In genomic region chr19:3364501-3364858, GRCh38 we compare ENCODE assay signal across 21 cellular contexts. TPM values are rescaled to one million over a fixed set of nuclear protein-coding genes. Genes with fewer than 3 reads are reported as not detected.
A peak's percentile ranks its signal among the peaks of the same experiment; 100 is the strongest.
DNase-seq lines count a peak whose midpoint lies in the region; ATAC-seq and TF ChIP-seq lines count a peak whose summit lies in the region.
"Had no signal": no experiment of that assay in that cellular context is flagged by ENCODE, and none has a peak within 500 bp of the region (broad histone marks: within the 10 kb centered on the region; RNA-seq: fewer than 3 reads in every experiment).

No MANE protein-coding gene starts in this region.

- intact Hi-C loops in CD4-positive, alpha-beta T cell (cut with DNase I, micrococcal nuclease): no loop called here
- intact Hi-C loops in ascending aorta (cut with DNase I): no loop called here
- intact Hi-C loops in thyroid gland (cut with DNase I): no loop called here

- no peak for TF ChIP-seq POLR2A in thyroid gland (IDR thresholded peaks at IDR 0.05)

- peak overlapping the region; percentile 37 for H3K27ac Mint-ChIP-seq in CD4-positive, alpha-beta T cell
- peak overlapping the region; percentile 37 to 83 (median 61) for H3K27ac Mint-ChIP-seq in nephron
- H3K27ac Mint-ChIP-seq: activated T-helper 2 cell treated with anti-CD3 and anti-CD28 coated beads, Interferon-gamma antibody, Interleukin-2, Interleukin-4, amounts not matched to agents 10 μg/mL and 5 μg/mL and 100 μg/mL, durations not matched to agents 14 hours and 24 hours and 36 hours; nephron progenitor cell had no signal

- 82 to 83% methylated on average over 4 of the region's 4 CpGs for WGBS in thyroid gland, 2 donors

- CTCF ChIA-PET in CD4-positive, alpha-beta T cell (lab: Charles Lee): interaction anchor here (1.3 kb wide), 1 partner anchor 65 kb away, joined by 4 read pairs; no protein-coding TSS in a partner anchor

- TF ChIP-seq CTCF in CD4-positive, alpha-beta T cell (IDR thresholded peaks at IDR 0.05): no peak
- no peak for TF ChIP-seq CTCF in ascending aorta (IDR thresholded peaks at IDR 0.05)
- no peak for TF ChIP-seq CTCF in nephron (IDR thresholded peaks at IDR 0.05; ENCODE audit: unreplicated experiment in 3 of 3)
- TF ChIP-seq CTCF in thyroid gland (IDR thresholded peaks at IDR 0.05): no peak

- H3K36me3 ChIP-seq in ascending aorta (no peaks in the 10 kb centered on the region), thyroid gland (no peaks in the 10 kb centered on the region)
- H3K36me3 ChIP-seq: colonic mucosa, HAP-1 had no signal

- H3K9me3 Mint-ChIP-seq in CD4-positive, alpha-beta T cell: no peaks in the 10 kb centered on the region
- H3K9me3 Mint-ChIP-seq in nephron: no peaks in the 10 kb centered on the region
- H3K9me3 Mint-ChIP-seq: activated T-helper 2 cell treated with anti-CD3 and anti-CD28 coated beads, Interferon-gamma antibody, Interleukin-2, Interleukin-4, amounts not matched to agents 10 μg/mL and 5 μg/mL and 100 μg/mL, durations not matched to agents 14 hours and 24 hours and 36 hours; nephron progenitor cell; stimulated activated effector memory CD8-positive, alpha-beta T cell treated with anti-CD3 and anti-CD28 coated beads, Interleukin-12 subunit alpha, Interleukin-12 subunit beta, amount 100 ng/mL, for 72 hours had no signal

- H3K4me3 Mint-ChIP-seq in CD4-positive, alpha-beta T cell: peak overlapping the region; percentile 27
- H3K4me3 Mint-ChIP-seq in nephron: peak overlapping the region; percentile 71 to 88 (median 78)

- peaks cover 57% of the 10 kb centered on the region for H3K4me1 Mint-ChIP-seq in CD4-positive, alpha-beta T cell (ENCODE audit: low read depth)
- H3K4me1 Mint-ChIP-seq in nephron: peaks cover 45% of the 10 kb centered on the region

- POLR2A ChIA-PET in CD4-positive, alpha-beta T cell (lab: Charles Lee): no interaction called here

- no peaks in the 10 kb centered on the region for H3K27me3 Mint-ChIP-seq in CD4-positive, alpha-beta T cell
- peaks cover 69% of the 10 kb centered on the region for H3K27me3 Mint-ChIP-seq in nephron (ENCODE audit: low read depth)

- no peaks in the 10 kb centered on the region for H3K9me3 ChIP-seq in CD4-positive, alpha-beta T cell (ENCODE audit: control insufficient read depth, low read length)
- H3K9me3 ChIP-seq in ascending aorta: no peaks in the 10 kb centered on the region
- no peaks in the 10 kb centered on the region for H3K9me3 ChIP-seq in thyroid gland
- H3K9me3 ChIP-seq: colonic mucosa, HAP-1 had no signal

- no peak for DNase-seq in CD4-positive, alpha-beta T cell
- DNase-seq in ascending aorta (ENCODE audit: low spot score in 2 of 2): no peak
- no peak for DNase-seq in thyroid gland
- DNase-seq in NCI-H345 treated with DMSO at 0.1 percent for 48 hours (lab: John Stamatoyannopoulos, UW; ENCODE audit: unreplicated experiment): no peak
- DNase-seq in islet precursor cell: no peak
- no peak for DNase-seq in NCI-H146 treated with DMSO at 0.1 percent for 48 hours (lab: John Stamatoyannopoulos, UW; ENCODE audit: unreplicated experiment)
- DNase-seq: activated CD8-positive, alpha-beta memory T cell treated with anti-CD3 and anti-CD28 coated beads, Interleukin-2, amount 50 U/mL, for 4 hours; CD4-positive, CD25-positive, alpha-beta regulatory T cell; colonic mucosa; head of caudate nucleus; midbrain; NCI-H146; NCI-H526; nephron progenitor cell; posterior cingulate gyrus; stimulated activated CD4-positive, alpha-beta T cell treated with anti-CD3 and anti-CD28 coated beads, Interleukin-1b, Interleukin-23, amount 100 ng/mL, for 48 hours; T-helper 9 cell had no signal

- H3K4me1 ChIP-seq in ascending aorta (peaks cover 14 to 27% of the 10 kb centered on the region in 2 donors), thyroid gland (peaks cover 32 to 40% of the 10 kb centered on the region in 2 donors)
- H3K4me1 ChIP-seq: colonic mucosa had no signal

- no peaks in the 10 kb centered on the region for H3K36me3 Mint-ChIP-seq in CD4-positive, alpha-beta T cell (ENCODE audit: low read depth)
- H3K36me3 Mint-ChIP-seq in nephron (ENCODE audit: low read depth): no peaks in the 10 kb centered on the region
- H3K36me3 Mint-ChIP-seq: CD4-positive, CD25-positive, alpha-beta regulatory T cell had no signal

- H3K27ac ChIP-seq in CD4-positive, alpha-beta T cell (ENCODE audit: low read depth, low read length): no peak overlapping the region
- peak overlapping the region; percentile 100 for H3K27ac ChIP-seq in ascending aorta
- H3K27ac ChIP-seq in thyroid gland: peak overlapping the region in 2 of 3 donors; percentile 98 to 99

- ATAC-seq in CD4-positive, alpha-beta T cell (ENCODE audit: poor library complexity): no peak
- ATAC-seq: stimulated activated effector memory CD8-positive, alpha-beta T cell treated with anti-CD3 and anti-CD28 coated beads, Interleukin-12 subunit alpha, Interleukin-12 subunit beta, amount 100 ng/mL, for 72 hours had no signal

- no peaks in the 10 kb centered on the region for H3K27me3 ChIP-seq in CD4-positive, alpha-beta T cell (ENCODE audit: control insufficient read depth, insufficient read depth, low read length)
- H3K27me3 ChIP-seq in ascending aorta: no peaks in the 10 kb centered on the region
- no peaks in the 10 kb centered on the region for H3K27me3 ChIP-seq in thyroid gland
- H3K27me3 ChIP-seq: colonic mucosa had no signal

- H3K4me3 ChIP-seq in ascending aorta: no peak overlapping the region
- no peak overlapping the region for H3K4me3 ChIP-seq in thyroid gland (replicated peaks in 1 of 3)
- H3K4me3 ChIP-seq: colonic mucosa, HAP-1 had no signal

RNA-seq across cellular contexts. Expression of gene NFIC, which starts 1.9 kb away (rescaled TPM):
- total RNA-seq in CD4-positive, alpha-beta T cell: 10 to 100 TPM; 22.1 to 22.2 TPM
- 194 TPM for total RNA-seq in ascending aorta
- 100 to 1,000 TPM in 3 of 4 donors, 10 to 100 TPM in 1; 76.2 to 183 (median 132) TPM for total RNA-seq in thyroid gland
